17 cellular contexts compared by ENCODE assay signal in the genomic region with DNA sequence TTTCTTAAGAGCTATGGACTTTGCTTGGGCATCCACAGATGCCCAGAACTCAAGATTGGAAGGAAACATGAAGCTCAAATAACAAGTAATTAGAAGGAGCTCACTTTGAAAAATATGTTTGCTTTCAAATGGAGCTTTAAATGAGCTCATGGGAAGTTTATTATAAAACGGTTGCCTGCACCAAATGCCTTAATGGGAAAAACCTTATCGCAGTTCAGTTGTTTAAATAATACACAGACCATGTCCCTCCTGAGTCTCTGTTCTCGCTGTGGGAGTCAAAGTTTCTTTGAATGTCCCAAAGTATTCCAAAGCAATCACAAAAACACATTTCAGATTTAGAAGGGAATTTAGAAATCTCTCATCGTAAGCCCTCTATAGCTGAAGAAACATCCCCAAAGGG. TPM values are rescaled to one million over a fixed set of nuclear protein-coding genes. Genes with fewer than 3 reads are reported as not detected.
DNase-seq lines count a peak whose midpoint lies in the region; ATAC-seq and TF ChIP-seq lines count a peak whose summit lies in the region.
"Had no signal": no experiment of that assay in that cellular context is flagged by ENCODE, and none has a peak within 500 bp of the region (broad histone marks: within the 10 kb centered on the region; RNA-seq: fewer than 3 reads in every experiment).

No MANE protein-coding gene starts in this region.

- no peak for ATAC-seq in memory B cell (ENCODE audit: low read depth)
- ATAC-seq: HepG2 had no signal

- TF ChIP-seq CTCF in OCI-LY7 (conservative IDR thresholded peaks at IDR 0.05; ENCODE audit: low read length): no peak
- no peak for TF ChIP-seq CTCF in uterus (IDR thresholded peaks at IDR 0.05)

- H3K9me3 ChIP-seq in BLaER1 treated with 17β-estradiol and CSF1 and Interleukin-3, amounts not matched to agents 10 nM and 100 nM (replicated peaks in 1 of 11): peaks cover 11 to 46% (median 33%) of the 10 kb centered on the region in 11 experiments
- no peaks in the 10 kb centered on the region for H3K9me3 ChIP-seq in Karpas-422 (ENCODE audit: low read length)
- H3K9me3 ChIP-seq in OCI-LY7 (ENCODE audit: low read length): peaks cover 11% of the 10 kb centered on the region
- H3K9me3 ChIP-seq in uterus: no peaks in the 10 kb centered on the region
- H3K9me3 ChIP-seq: Caco-2 had no signal

- no peak overlapping the region for H3K4me3 Mint-ChIP-seq in memory B cell
- H3K4me3 Mint-ChIP-seq in T-helper 2 cell treated with Interferon-gamma antibody and Interleukin-4, amounts not matched to agents 5 μg/mL and 100 μg/mL, for 36 hours: no peak overlapping the region
- H3K4me3 Mint-ChIP-seq: B cell; CD4-positive, alpha-beta T cell; IgD-negative memory B cell had no signal

- peaks cover 28 to 90% (median 77%) of the 10 kb centered on the region in 10 experiments for H3K4me1 ChIP-seq in BLaER1 treated with 17β-estradiol and CSF1 and Interleukin-3, amounts not matched to agents 10 nM and 100 nM
- H3K4me1 ChIP-seq in Karpas-422 (ENCODE audit: low read length): peaks cover 83% of the 10 kb centered on the region
- H3K4me1 ChIP-seq in OCI-LY7 (ENCODE audit: insufficient read depth, low read length, poor library complexity, severe bottlenecking): peaks cover 93% of the 10 kb centered on the region
- H3K4me1 ChIP-seq in uterus: no peaks in the 10 kb centered on the region
- H3K4me1 ChIP-seq: Caco-2 had no signal

- H2AFZ ChIP-seq in Karpas-422 (ENCODE audit: low read length) (no peak overlapping the region), OCI-LY7 (ENCODE audit: low read length) (peak overlapping the region; percentile 53; the same call in 1 of the 2 replicates)

- DNase-seq in Karpas-422: no peak
- DNase-seq in OCI-LY7 (ENCODE audit: low spot score): no peak
- DNase-seq in memory B cell (ENCODE audit: low spot score in 2 of 2): no peak
- DNase-seq in germinal center (ENCODE audit: low spot score): no peak
- no peak for DNase-seq in T-helper 2 cell treated with Interferon-gamma antibody and Interleukin-4, amounts not matched to agents 5 μg/mL and 100 μg/mL, for 36 hours (ENCODE audit: low spot score)
- DNase-seq in activated CD4-positive, alpha-beta T cell treated with anti-CD3 and anti-CD28 coated beads for 4 hours: no peak
- no peak for DNase-seq in uterus
- DNase-seq: Caco-2; CD4-positive, alpha-beta T cell; GDM1; GOT3; H7 had no signal

- POLR2A ChIA-PET in OCI-LY7 (lab: Charles Lee): interaction anchor here (0.6 to 14.4 kb wide), 26 partner anchors 11 to 965 kb away, joined by 3 to 440 read pairs (median 6); a partner anchor contains a TSS

- peak overlapping the region in 9 of 11 experiments; percentile 11 to 76 (median 70); a peak in 13 of 22 replicates for H3K4me2 ChIP-seq in BLaER1 treated with 17β-estradiol and CSF1 and Interleukin-3, amounts not matched to agents 10 nM and 100 nM
- peak overlapping the region; percentile 69 for H3K4me2 ChIP-seq in Karpas-422 (ENCODE audit: low read depth, low read length, poor library complexity, severe bottlenecking)
- H3K4me2 ChIP-seq in OCI-LY7 (ENCODE audit: low read length): peak overlapping the region; percentile 63

- H4K20me1 ChIP-seq in BLaER1 treated with 17β-estradiol and CSF1 and Interleukin-3, amounts not matched to agents 10 nM and 100 nM: no peaks in the 10 kb centered on the region
- H4K20me1 ChIP-seq in Karpas-422 (ENCODE audit: insufficient read depth, low read depth, low read length) (no peaks in the 10 kb centered on the region), OCI-LY7 (ENCODE audit: insufficient read depth, low read length) (no peaks in the 10 kb centered on the region)

- BruUV-seq in OCI-LY7 (replicated peaks; lab: Mats Ljungman, UMichigan): no TSS peak

- H3K9ac ChIP-seq in BLaER1 treated with 17β-estradiol and CSF1 and Interleukin-3, amounts not matched to agents 10 nM and 100 nM: peak overlapping the region in 3 of 11 experiments; percentile 0 to 85 (median 4); a peak in 3 of 22 replicates
- H3K9ac ChIP-seq in Karpas-422 (ENCODE audit: low read length): peak overlapping the region; percentile 71

- TF ChIP-seq POLR2A in uterus (IDR thresholded peaks at IDR 0.05): no peak

- peaks cover 0 to 2% (median 0%) of the 10 kb centered on the region in 11 experiments; a peak in 5 of 22 replicates for H3K36me3 ChIP-seq in BLaER1 treated with 17β-estradiol and CSF1 and Interleukin-3, amounts not matched to agents 10 nM and 100 nM
- H3K36me3 ChIP-seq in Karpas-422 (ENCODE audit: insufficient read depth, low read length) (no peaks in the 10 kb centered on the region), OCI-LY7 (ENCODE audit: insufficient read depth, low read length) (peaks cover 9% of the 10 kb centered on the region; the same call in 1 of the 2 replicates), uterus (no peaks in the 10 kb centered on the region)

- H3K9me2 ChIP-seq in Karpas-422 (replicated peaks; ENCODE audit: insufficient read depth, low read length) (no peaks in the 10 kb centered on the region), OCI-LY7 (ENCODE audit: insufficient read depth, low read length) (no peaks in the 10 kb centered on the region)

- H3K9me3 Mint-ChIP-seq in memory B cell: peaks cover 1% of the 10 kb centered on the region
- no peaks in the 10 kb centered on the region for H3K9me3 Mint-ChIP-seq in T-helper 2 cell treated with Interferon-gamma antibody and Interleukin-4, amounts not matched to agents 5 μg/mL and 100 μg/mL, for 36 hours

- H3K27me3 Mint-ChIP-seq in memory B cell: peaks cover 2% of the 10 kb centered on the region
- H3K27me3 Mint-ChIP-seq in T-helper 2 cell treated with Interferon-gamma antibody and Interleukin-4, amounts not matched to agents 5 μg/mL and 100 μg/mL, for 36 hours (ENCODE audit: low read depth): no peaks in the 10 kb centered on the region
- H3K27me3 Mint-ChIP-seq: B cell; CD4-positive, alpha-beta T cell had no signal

- H3K36me3 Mint-ChIP-seq in memory B cell: no peaks in the 10 kb centered on the region
- H3K36me3 Mint-ChIP-seq in T-helper 2 cell treated with Interferon-gamma antibody and Interleukin-4, amounts not matched to agents 5 μg/mL and 100 μg/mL, for 36 hours (ENCODE audit: low read depth): no peaks in the 10 kb centered on the region
- H3K36me3 Mint-ChIP-seq: IgD-negative memory B cell had no signal

- intact Hi-C loops in OCI-LY7 (cut with micrococcal nuclease; ENCODE audit: unreplicated experiment) (loop anchor here (5.0 kb wide), 2 partner anchors 507 to 967 kb away; a partner anchor contains a TSS), uterus (cut with DNase I; ENCODE audit: low total_unique reads) (no loop called here)

- H3K4me1 Mint-ChIP-seq in memory B cell: peaks cover 25% of the 10 kb centered on the region
- H3K4me1 Mint-ChIP-seq in T-helper 2 cell treated with Interferon-gamma antibody and Interleukin-4, amounts not matched to agents 5 μg/mL and 100 μg/mL, for 36 hours (ENCODE audit: low read depth): no peaks in the 10 kb centered on the region

- H3K27ac ChIP-seq in BLaER1 treated with 17β-estradiol and CSF1 and Interleukin-3, amounts not matched to agents 10 nM and 100 nM: peak overlapping the region in 8 of 11 experiments; percentile 89 to 98 (median 96); a peak in 17 of 22 replicates
- H3K27ac ChIP-seq in Karpas-422 (ENCODE audit: low read length): peak overlapping the region; percentile 98
- H3K27ac ChIP-seq in OCI-LY7 (ENCODE audit: low read depth, low read length, poor library complexity, severe bottlenecking): peak overlapping the region; percentile 98
- no peak overlapping the region for H3K27ac ChIP-seq in uterus
- H3K27ac ChIP-seq: C4-2B had no signal

- peaks cover 0 to 38% (median 0%) of the 10 kb centered on the region in 11 experiments; a peak in 4 of 22 replicates for H3K27me3 ChIP-seq in BLaER1 treated with 17β-estradiol and CSF1 and Interleukin-3, amounts not matched to agents 10 nM and 100 nM
- H3K27me3 ChIP-seq in Karpas-422 (ENCODE audit: low read length): no peaks in the 10 kb centered on the region
- H3K27me3 ChIP-seq in uterus: no peaks in the 10 kb centered on the region

- no peaks in the 10 kb centered on the region for H3K79me2 ChIP-seq in Karpas-422 (ENCODE audit: low read length)
- H3K79me2 ChIP-seq in OCI-LY7 (ENCODE audit: insufficient read depth, low read depth, low read length): peaks cover 17% of the 10 kb centered on the region; the same call in 1 of the 2 replicates

- peak overlapping the region; percentile 72 for H3K27ac Mint-ChIP-seq in memory B cell
- no peak overlapping the region for H3K27ac Mint-ChIP-seq in T-helper 2 cell treated with Interferon-gamma antibody and Interleukin-4, amounts not matched to agents 5 μg/mL and 100 μg/mL, for 36 hours
- H3K27ac Mint-ChIP-seq: B cell; CD4-positive, alpha-beta T cell had no signal

- CTCF ChIA-PET in OCI-LY7 (lab: Charles Lee; ENCODE audit: unreplicated experiment): interaction anchor here (1.0 to 2.7 kb wide), 6 partner anchors 10 to 177 kb away, joined by 3 to 11 read pairs (median 4); no protein-coding TSS in a partner anchor

- no peak overlapping the region; a peak in 1 of 20 replicates for H3K4me3 ChIP-seq in BLaER1 treated with 17β-estradiol and CSF1 and Interleukin-3, amounts not matched to agents 10 nM and 100 nM
- H3K4me3 ChIP-seq in Karpas-422 (ENCODE audit: low read length): peak overlapping the region; percentile 56
- H3K4me3 ChIP-seq in OCI-LY7 (ENCODE audit: low read depth, low read length, poor library complexity, severe bottlenecking): peak overlapping the region; percentile 59
- H3K4me3 ChIP-seq in uterus: no peak overlapping the region

RNA-seq across cellular contexts. Expression of a gene that starts 31.6 kb away (rescaled TPM):
- 96.4 and 203 TPM in 2 replicates for total RNA-seq in Karpas-422 (2014; rRNA removed; shearing (Covaris generic); ENCODE audit: low replicate concordance)
- 108 and 122 TPM in 2 replicates for total RNA-seq in OCI-LY7 (2014; rRNA removed; shearing (Covaris generic))
- total RNA-seq in OCI-LY7 (2022) (309 and 368 TPM in 2 replicates), uterus (10 to 100 TPM; 27.9 to 38.2 (median 29.4) TPM)

Comparison
In these comparisons a context has a peak if more than half of its experiments do, and no peak if none do; other contexts are left out.
1. H3K27ac ChIP-seq: peak in BLaER1 treated with 17β-estradiol and CSF1 and Interleukin-3, amounts not matched to agents 10 nM and 100 nM (8 of 11), Karpas-422 (single experiment) and OCI-LY7 (single experiment); none in uterus (0 of 2).
2. H3K4me3 ChIP-seq: peak in Karpas-422 (single experiment) and OCI-LY7 (single experiment); none in BLaER1 treated with 17β-estradiol and CSF1 and Interleukin-3, amounts not matched to agents 10 nM and 100 nM (0 of 10) and uterus (0 of 2).
3. Peak in every context shown above with its lines, with median percentiles within 50 percentile points of each other: H3K4me2 ChIP-seq.